ENCODE assay signal across 1 cellular context in the genomic region with DNA sequence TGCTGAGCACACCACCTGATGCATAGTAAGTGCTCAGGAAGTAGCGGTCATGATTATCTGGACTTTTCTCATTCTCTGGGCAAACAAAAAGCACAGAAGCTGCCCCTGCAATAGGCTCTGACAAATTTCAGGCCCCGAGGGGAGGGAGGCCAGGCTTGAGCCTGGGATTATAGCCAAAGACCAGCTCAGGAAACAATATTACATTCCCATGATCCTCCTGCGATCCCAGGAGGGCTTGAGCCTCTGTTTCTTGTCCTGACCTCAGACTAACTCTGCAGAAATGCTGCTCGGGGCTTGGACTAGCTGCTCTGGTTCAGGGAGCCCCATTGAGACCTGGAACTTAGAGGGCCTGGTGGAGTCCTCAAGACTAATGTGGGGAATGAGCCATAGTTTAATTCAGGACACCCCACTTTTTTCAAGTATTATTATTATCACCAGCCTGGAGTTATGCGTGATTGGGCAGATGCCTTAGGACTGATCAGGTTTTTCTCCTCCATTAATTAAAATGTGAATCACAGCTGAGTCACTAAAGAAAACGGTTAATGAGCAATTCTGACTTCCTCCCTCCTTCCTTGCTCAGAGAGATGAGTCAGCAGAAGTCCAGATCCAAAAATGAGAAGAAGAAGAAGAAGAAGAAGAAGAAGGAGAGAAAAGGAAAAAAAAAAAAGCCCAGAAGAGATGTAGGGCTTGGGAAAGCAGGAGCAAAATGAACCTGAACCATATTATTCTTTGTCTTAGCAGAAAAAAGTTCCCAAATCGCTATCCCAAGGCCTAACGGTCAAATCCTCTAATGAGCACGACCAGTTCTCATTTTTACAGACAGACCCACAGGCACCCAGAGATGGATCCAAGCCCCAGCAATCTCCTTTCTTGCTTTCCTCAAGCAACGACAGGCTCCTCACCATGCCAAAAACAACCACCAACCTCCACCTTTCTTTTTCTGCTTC.
TF ChIP-seq lines count a peak whose summit lies in the region.

No MANE protein-coding gene starts in this region.

TF ChIP-seq in K562, 482 proteins besides CTCF, POLR2A, EP300 and RAD21 (continued from another document and continues in another):
- TF ChIP-seq, protein P1, sequence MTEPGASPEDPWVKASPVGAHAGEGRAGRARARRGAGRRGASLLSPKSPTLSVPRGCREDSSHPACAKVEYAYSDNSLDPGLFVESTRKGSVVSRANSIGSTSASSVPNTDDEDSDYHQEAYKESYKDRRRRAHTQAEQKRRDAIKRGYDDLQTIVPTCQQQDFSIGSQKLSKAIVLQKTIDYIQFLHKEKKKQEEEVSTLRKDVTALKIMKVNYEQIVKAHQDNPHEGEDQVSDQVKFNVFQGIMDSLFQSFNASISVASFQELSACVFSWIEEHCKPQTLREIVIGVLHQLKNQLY (CRISPR knock-in tag; conservative IDR thresholded peaks at IDR 0.05) = no peak
- TF ChIP-seq ARNT (IDR thresholded peaks at IDR 0.05) (no peak), KDM5B (IDR thresholded peaks at IDR 0.05; ENCODE audit: insufficient replicate concordance, low read depth, low read length) (no peak), MBD2 (IDR thresholded peaks at IDR 0.05; ENCODE audit: borderline replicate concordance, low read depth) (no peak), STAT5B (CRISPR knock-in tag; IDR thresholded peaks at IDR 0.05) (no peak), NBN (IDR thresholded peaks at IDR 0.05; ENCODE audit: low read depth) (0 out of 2 replicates have a peak, but pooled peaks have one; percentile 26), TAF15 (IDR thresholded peaks at IDR 0.05; ENCODE audit: low read depth, low read length) (no peak), SREBF2 (CRISPR knock-in tag; IDR thresholded peaks at IDR 0.05) (no peak), FOSL1 (tag; conservative IDR thresholded peaks at IDR 0.05) (peak; percentile 99), HDAC1 (IDR thresholded peaks at IDR 0.05) (0 out of 4 replicates have a peak, but pooled peaks of 1 of the 2 experiments have one; percentile 7), OTX1 (CRISPR knock-in tag; IDR thresholded peaks at IDR 0.05) (no peak), PYGO2 (tag; IDR thresholded peaks at IDR 0.05) (no peak), JUND (IDR thresholded peaks at IDR 0.05; ENCODE audit: borderline replicate concordance, low read depth, low read length) (peak; percentile 74; the same call in 1 of the 2 replicates), JUND (tag; IDR thresholded peaks at IDR 0.05; ENCODE audit: borderline replicate concordance, low read depth, low read length) (peak; percentile 72; the same call in 1 of the 3 replicates), FOS (IDR thresholded peaks at IDR 0.05; ENCODE audit: extremely low read depth, insufficient read length) (no peak), EHMT2 (IDR thresholded peaks at IDR 0.05) (0 out of 2 replicates have a peak, but pooled peaks have one; percentile 38), NFE2L1 (tag; IDR thresholded peaks at IDR 0.05; ENCODE audit: borderline replicate concordance, low read depth) (peak; percentile 69), MAZ (CRISPR knock-in tag; conservative IDR thresholded peaks at IDR 0.05 in 1 of 2, IDR thresholded peaks at IDR 0.05 in 1 of 2) (peak in 1 of 2 experiments; percentile 7; a peak in 1 of 4 replicates), MAFG (tag; conservative IDR thresholded peaks at IDR 0.05) (peak; percentile 94), MTA1 (IDR thresholded peaks at IDR 0.05; ENCODE audit: borderline replicate concordance) (peak; percentile 50; the same call in 1 of the 2 replicates), SMAD2 (IDR thresholded peaks at IDR 0.05; ENCODE audit: low read depth, low read length) (no peak), ZNF707 (CRISPR knock-in tag; conservative IDR thresholded peaks at IDR 0.05) (no peak), ZFP36 (IDR thresholded peaks at IDR 0.05; ENCODE audit: low read depth, low read length, partially characterized antibody) (no peak), E2F3 (CRISPR knock-in tag; IDR thresholded peaks at IDR 0.05) (no peak), ZNF764 (CRISPR knock-in tag; IDR thresholded peaks at IDR 0.05; ENCODE audit: low read depth) (no peak), GTF2F1 (IDR thresholded peaks at IDR 0.05; ENCODE audit: low read depth, low read length) (no peak), HNRNPH1 (optimal IDR thresholded peaks at IDR 0.05; ENCODE audit: low read depth, low read length) (no peak), CCNT2 (IDR thresholded peaks at IDR 0.05; ENCODE audit: borderline replicate concordance, extremely low read depth, insufficient read length, low read depth, low read length) (no peak), ZNF174 (CRISPR knock-in tag; IDR thresholded peaks at IDR 0.05) (no peak), MAFF (IDR thresholded peaks at IDR 0.05; ENCODE audit: low read length) (peak; percentile 93), ZNF586 (CRISPR knock-in tag; conservative IDR thresholded peaks at IDR 0.05) (no peak), RCOR1 (IDR thresholded peaks at IDR 0.05; ENCODE audit: borderline replicate concordance in 1 of 2, low read depth in 2 of 2, low read length in 2 of 2) (peak in 1 of 2 experiments; percentile 66; a peak in 1 of 4 replicates), PHF21A (IDR thresholded peaks at IDR 0.05; ENCODE audit: borderline replicate concordance, low read depth) (no peak), FOXA3 (CRISPR knock-in tag; conservative IDR thresholded peaks at IDR 0.05 in 1 of 2, IDR thresholded peaks at IDR 0.05 in 1 of 2) (no peak), TFAM (CRISPR knock-in tag; conservative IDR thresholded peaks at IDR 0.05) (no peak), SIX5 (IDR thresholded peaks at IDR 0.05; ENCODE audit: borderline replicate concordance in 1 of 2, insufficient read depth in 1 of 2, low read depth in 1 of 2, low read length in 2 of 2) (no peak), ZNF41 (CRISPR knock-in tag; conservative IDR thresholded peaks at IDR 0.05) (no peak), DACH1 (IDR thresholded peaks at IDR 0.05; ENCODE audit: partially characterized antibody) (peak; percentile 59), MEF2A (IDR thresholded peaks at IDR 0.05; ENCODE audit: control insufficient read depth, low read depth, low read length) (no peak)
- TF ChIP-seq, protein P2, sequence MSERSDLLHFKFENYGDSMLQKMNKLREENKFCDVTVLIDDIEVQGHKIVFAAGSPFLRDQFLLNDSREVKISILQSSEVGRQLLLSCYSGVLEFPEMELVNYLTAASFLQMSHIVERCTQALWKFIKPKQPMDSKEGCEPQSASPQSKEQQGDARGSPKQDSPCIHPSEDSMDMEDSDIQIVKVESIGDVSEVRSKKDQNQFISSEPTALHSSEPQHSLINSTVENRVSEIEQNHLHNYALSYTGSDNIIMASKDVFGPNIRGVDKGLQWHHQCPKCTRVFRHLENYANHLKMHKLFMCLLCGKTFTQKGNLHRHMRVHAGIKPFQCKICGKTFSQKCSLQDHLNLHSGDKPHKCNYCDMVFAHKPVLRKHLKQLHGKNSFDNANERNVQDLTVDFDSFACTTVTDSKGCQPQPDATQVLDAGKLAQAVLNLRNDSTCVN (CRISPR knock-in tag; IDR thresholded peaks at IDR 0.05) = no peak
- TF ChIP-seq, protein P3, sequence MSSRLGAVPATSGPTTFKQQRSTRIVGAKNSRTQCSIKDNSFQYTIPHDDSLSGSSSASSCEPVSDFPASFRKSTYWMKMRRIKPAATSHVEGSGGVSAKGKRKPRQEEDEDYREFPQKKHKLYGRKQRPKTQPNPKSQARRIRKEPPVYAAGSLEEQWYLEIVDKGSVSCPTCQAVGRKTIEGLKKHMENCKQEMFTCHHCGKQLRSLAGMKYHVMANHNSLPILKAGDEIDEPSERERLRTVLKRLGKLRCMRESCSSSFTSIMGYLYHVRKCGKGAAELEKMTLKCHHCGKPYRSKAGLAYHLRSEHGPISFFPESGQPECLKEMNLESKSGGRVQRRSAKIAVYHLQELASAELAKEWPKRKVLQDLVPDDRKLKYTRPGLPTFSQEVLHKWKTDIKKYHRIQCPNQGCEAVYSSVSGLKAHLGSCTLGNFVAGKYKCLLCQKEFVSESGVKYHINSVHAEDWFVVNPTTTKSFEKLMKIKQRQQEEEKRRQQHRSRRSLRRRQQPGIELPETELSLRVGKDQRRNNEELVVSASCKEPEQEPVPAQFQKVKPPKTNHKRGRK (tag; IDR thresholded peaks at IDR 0.05) = peak; percentile 82
- TF ChIP-seq, protein P4, sequence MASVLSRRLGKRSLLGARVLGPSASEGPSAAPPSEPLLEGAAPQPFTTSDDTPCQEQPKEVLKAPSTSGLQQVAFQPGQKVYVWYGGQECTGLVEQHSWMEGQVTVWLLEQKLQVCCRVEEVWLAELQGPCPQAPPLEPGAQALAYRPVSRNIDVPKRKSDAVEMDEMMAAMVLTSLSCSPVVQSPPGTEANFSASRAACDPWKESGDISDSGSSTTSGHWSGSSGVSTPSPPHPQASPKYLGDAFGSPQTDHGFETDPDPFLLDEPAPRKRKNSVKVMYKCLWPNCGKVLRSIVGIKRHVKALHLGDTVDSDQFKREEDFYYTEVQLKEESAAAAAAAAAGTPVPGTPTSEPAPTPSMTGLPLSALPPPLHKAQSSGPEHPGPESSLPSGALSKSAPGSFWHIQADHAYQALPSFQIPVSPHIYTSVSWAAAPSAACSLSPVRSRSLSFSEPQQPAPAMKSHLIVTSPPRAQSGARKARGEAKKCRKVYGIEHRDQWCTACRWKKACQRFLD (CRISPR knock-in tag; IDR thresholded peaks at IDR 0.05) = peak; percentile 31; the same call in 1 of the 2 replicates
- TF ChIP-seq, protein P5, sequence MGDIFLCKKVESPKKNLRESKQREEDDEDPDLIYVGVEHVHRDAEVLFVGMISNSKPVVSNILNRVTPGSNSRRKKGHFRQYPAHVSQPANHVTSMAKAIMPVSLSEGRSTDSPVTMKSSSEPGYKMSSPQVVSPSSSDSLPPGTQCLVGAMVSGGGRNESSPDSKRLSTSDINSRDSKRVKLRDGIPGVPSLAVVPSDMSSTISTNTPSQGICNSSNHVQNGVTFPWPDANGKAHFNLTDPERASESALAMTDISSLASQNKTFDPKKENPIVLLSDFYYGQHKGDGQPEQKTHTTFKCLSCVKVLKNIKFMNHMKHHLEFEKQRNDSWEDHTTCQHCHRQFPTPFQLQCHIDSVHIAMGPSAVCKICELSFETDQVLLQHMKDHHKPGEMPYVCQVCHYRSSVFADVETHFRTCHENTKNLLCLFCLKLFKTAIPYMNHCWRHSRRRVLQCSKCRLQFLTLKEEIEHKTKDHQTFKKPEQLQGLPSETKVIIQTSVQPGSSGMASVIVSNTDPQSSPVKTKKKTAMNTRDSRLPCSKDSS (IDR thresholded peaks at IDR 0.05; ENCODE audit: low read depth, partially characterized antibody) = no peak
- TF ChIP-seq, protein P6, sequence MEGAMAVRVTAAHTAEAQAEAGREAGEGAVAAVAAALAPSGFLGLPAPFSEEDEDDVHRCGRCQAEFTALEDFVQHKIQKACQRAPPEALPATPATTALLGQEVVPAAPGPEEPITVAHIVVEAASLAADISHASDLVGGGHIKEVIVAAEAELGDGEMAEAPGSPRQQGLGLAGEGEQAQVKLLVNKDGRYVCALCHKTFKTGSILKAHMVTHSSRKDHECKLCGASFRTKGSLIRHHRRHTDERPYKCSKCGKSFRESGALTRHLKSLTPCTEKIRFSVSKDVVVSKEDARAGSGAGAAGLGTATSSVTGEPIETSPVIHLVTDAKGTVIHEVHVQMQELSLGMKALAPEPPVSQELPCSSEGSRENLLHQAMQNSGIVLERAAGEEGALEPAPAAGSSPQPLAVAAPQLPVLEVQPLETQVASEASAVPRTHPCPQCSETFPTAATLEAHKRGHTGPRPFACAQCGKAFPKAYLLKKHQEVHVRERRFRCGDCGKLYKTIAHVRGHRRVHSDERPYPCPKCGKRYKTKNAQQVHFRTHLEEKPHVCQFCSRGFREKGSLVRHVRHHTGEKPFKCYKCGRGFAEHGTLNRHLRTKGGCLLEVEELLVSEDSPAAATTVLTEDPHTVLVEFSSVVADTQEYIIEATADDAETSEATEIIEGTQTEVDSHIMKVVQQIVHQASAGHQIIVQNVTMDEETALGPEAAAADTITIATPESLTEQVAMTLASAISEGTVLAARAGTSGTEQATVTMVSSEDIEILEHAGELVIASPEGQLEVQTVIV (CRISPR knock-in tag; IDR thresholded peaks at IDR 0.05; ENCODE audit: borderline replicate concordance) = no peak
- TF ChIP-seq, protein P7, sequence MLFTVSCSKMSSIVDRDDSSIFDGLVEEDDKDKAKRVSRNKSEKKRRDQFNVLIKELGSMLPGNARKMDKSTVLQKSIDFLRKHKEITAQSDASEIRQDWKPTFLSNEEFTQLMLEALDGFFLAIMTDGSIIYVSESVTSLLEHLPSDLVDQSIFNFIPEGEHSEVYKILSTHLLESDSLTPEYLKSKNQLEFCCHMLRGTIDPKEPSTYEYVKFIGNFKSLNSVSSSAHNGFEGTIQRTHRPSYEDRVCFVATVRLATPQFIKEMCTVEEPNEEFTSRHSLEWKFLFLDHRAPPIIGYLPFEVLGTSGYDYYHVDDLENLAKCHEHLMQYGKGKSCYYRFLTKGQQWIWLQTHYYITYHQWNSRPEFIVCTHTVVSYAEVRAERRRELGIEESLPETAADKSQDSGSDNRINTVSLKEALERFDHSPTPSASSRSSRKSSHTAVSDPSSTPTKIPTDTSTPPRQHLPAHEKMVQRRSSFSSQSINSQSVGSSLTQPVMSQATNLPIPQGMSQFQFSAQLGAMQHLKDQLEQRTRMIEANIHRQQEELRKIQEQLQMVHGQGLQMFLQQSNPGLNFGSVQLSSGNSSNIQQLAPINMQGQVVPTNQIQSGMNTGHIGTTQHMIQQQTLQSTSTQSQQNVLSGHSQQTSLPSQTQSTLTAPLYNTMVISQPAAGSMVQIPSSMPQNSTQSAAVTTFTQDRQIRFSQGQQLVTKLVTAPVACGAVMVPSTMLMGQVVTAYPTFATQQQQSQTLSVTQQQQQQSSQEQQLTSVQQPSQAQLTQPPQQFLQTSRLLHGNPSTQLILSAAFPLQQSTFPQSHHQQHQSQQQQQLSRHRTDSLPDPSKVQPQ (CRISPR knock-in tag; IDR thresholded peaks at IDR 0.05; ENCODE audit: borderline replicate concordance) = no peak
- TF ChIP-seq, protein P8, sequence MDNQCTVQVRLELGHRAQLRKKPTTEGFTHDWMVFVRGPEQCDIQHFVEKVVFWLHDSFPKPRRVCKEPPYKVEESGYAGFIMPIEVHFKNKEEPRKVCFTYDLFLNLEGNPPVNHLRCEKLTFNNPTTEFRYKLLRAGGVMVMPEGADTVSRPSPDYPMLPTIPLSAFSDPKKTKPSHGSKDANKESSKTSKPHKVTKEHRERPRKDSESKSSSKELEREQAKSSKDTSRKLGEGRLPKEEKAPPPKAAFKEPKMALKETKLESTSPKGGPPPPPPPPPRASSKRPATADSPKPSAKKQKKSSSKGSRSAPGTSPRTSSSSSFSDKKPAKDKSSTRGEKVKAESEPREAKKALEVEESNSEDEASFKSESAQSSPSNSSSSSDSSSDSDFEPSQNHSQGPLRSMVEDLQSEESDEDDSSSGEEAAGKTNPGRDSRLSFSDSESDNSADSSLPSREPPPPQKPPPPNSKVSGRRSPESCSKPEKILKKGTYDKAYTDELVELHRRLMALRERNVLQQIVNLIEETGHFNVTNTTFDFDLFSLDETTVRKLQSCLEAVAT (IDR thresholded peaks at IDR 0.05) = no peak
